Comparison of ENCODE assay signal across 29 cellular contexts in the genomic region with DNA sequence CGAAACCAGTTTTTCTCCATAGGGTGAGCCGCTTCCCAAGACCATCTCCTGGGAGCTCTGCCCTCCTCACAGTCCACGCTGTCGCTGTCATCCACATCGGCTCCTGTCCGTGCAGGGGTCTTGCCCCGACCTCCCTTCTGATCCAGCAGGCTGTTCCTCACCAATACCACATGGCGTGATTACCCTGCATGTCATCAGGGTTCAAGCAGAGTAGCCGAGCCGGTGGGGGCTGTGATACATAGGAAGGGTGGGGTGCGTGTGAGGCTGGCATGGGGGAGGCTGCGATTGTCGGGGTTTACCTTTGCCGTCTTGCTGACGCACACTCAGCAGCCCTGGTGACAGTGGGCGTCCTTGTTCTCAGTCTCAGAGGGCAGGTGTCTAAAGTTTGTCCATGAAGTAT.
"Had no signal": no experiment of that assay in that cellular context is flagged by ENCODE, and none has a peak within 500 bp of the region (broad histone marks: within the 10 kb centered on the region; RNA-seq: fewer than 3 reads in every experiment).

No MANE protein-coding gene starts in this region.

- H3K4me3 Mint-ChIP-seq: activated T-cell treated with anti-CD3 and anti-CD28 coated beads, Interleukin-2, amount 50 U/mL, for 24 hours; activated T-helper 17 cell treated with anti-CD3 and anti-CD28 coated beads, Interleukin-2, amount 50 U/mL, for 72 hours; brain; effector memory CD8-positive, alpha-beta T cell; naive thymus-derived CD4-positive, alpha-beta T cell; stimulated activated naive B cell treated with anti-CD40 and anti-IgM and Interleukin-4, amounts not matched to agents 10 μg/mL and 1 μg/mL and 100 μg/mL, for 72 hours; T-cell; type B pancreatic cell; WTC11 had no signal

- H3K27ac Mint-ChIP-seq: activated T-cell treated with anti-CD3 and anti-CD28 coated beads, Interleukin-2, amount 50 U/mL, for 24 hours; activated T-helper 17 cell treated with anti-CD3 and anti-CD28 coated beads, Interleukin-2, amount 50 U/mL, for 72 hours; brain; effector memory CD8-positive, alpha-beta T cell; naive thymus-derived CD4-positive, alpha-beta T cell; progenitor cell of endocrine pancreas; stimulated activated naive B cell treated with anti-CD40 and anti-IgM and Interleukin-4, amounts not matched to agents 10 μg/mL and 1 μg/mL and 100 μg/mL, for 72 hours; type B pancreatic cell; WTC11 had no signal

- H3K4me1 Mint-ChIP-seq: activated T-helper 17 cell treated with anti-CD3 and anti-CD28 coated beads, Interleukin-2, amount 50 U/mL, for 72 hours; brain; T-cell; WTC11 had no signal

- H3K27ac ChIP-seq: dorsolateral prefrontal cortex, gastrocnemius medialis, testis had no signal

- DNase-seq: activated CD8-positive, alpha-beta memory T cell treated with anti-CD3 and anti-CD28 coated beads for 24 hours; activated CD8-positive, alpha-beta memory T cell treated with anti-CD3 and anti-CD28 coated beads, Interleukin-2, amount 50 U/mL, for 4 hours; activated naive CD4-positive, alpha-beta T cell; activated T-cell treated with anti-CD3 and anti-CD28 coated beads, Interleukin-2, amount 50 U/mL, for 24 hours; anterior cingulate cortex; caudate nucleus; effector memory CD8-positive, alpha-beta T cell; gastrocnemius medialis; hypothalamus; left cardiac atrium; mesendoderm; naive thymus-derived CD4-positive, alpha-beta T cell; occipital lobe; retina; stimulated activated CD4-positive, alpha-beta T cell treated with anti-CD3 and anti-CD28 coated beads, Interleukin-2, amount 100 ng/mL, for 48 hours; stimulated activated CD8-positive, alpha-beta memory T cell treated with anti-CD3 and anti-CD28 coated beads, Interleukin-4, amount 100 ng/mL, for 48 hours; stimulated activated naive B cell treated with anti-CD40 and anti-IgM and Interleukin-4, amounts not matched to agents 10 μg/mL and 1 μg/mL and 100 μg/mL, for 72 hours; T-cell; T1000; testis had no signal

- H3K9me3 ChIP-seq: gastrocnemius medialis, testis had no signal

- H3K4me3 ChIP-seq: dorsolateral prefrontal cortex, gastrocnemius medialis, testis had no signal

- H3K27me3 ChIP-seq: testis had no signal

- H3K36me3 ChIP-seq: gastrocnemius medialis had no signal

- ATAC-seq: activated T-helper 17 cell treated with anti-CD3 and anti-CD28 coated beads, Interleukin-2, amount 50 U/mL, for 72 hours; effector memory CD8-positive, alpha-beta T cell; esophagus mucosa; gastrocnemius medialis; left cardiac atrium; naive thymus-derived CD4-positive, alpha-beta T cell; SK-N-SH treated with all-trans-retinoic acid at 6 μM for 48 hours; stimulated activated naive B cell treated with anti-CD40 and anti-IgM and Interleukin-4, amounts not matched to agents 10 μg/mL and 1 μg/mL and 100 μg/mL, for 72 hours; T-cell; WTC11 had no signal

- H3K36me3 Mint-ChIP-seq: brain; stimulated activated naive B cell treated with anti-CD40 and anti-IgM and Interleukin-4, amounts not matched to agents 10 μg/mL and 1 μg/mL and 100 μg/mL, for 72 hours; T-cell; type B pancreatic cell had no signal

- H3K9me3 Mint-ChIP-seq: activated T-cell treated with anti-CD3 and anti-CD28 coated beads, Interleukin-2, amount 50 U/mL, for 24 hours; activated T-helper 17 cell treated with anti-CD3 and anti-CD28 coated beads, Interleukin-2, amount 50 U/mL, for 72 hours; effector memory CD8-positive, alpha-beta T cell; neural crest cell; stimulated activated naive B cell treated with anti-CD40 and anti-IgM and Interleukin-4, amounts not matched to agents 10 μg/mL and 1 μg/mL and 100 μg/mL, for 72 hours; T-cell; type B pancreatic cell had no signal

- H3K4me1 ChIP-seq: gastrocnemius medialis, testis had no signal
